15 cellular contexts compared by ENCODE assay signal in genomic region chr7:149469806-149470205, GRCh38. TPM values are rescaled to one million over a fixed set of nuclear protein-coding genes. Genes with fewer than 3 reads are reported as not detected.
DNase-seq lines count a peak whose midpoint lies in the region; ATAC-seq and TF ChIP-seq lines count a peak whose summit lies in the region.
"Had no signal": no experiment of that assay in that cellular context is flagged by ENCODE, and none has a peak within 500 bp of the region (broad histone marks: within the 10 kb centered on the region; RNA-seq: fewer than 3 reads in every experiment).

No MANE protein-coding gene starts in this region.

- H2BK5ac ChIP-seq in neuronal stem cell (ENCODE audit: low read length): no peak overlapping the region

- peaks cover 4% of the 10 kb centered on the region for H3K79me1 ChIP-seq in neuronal stem cell (ENCODE audit: low read depth, low read length)

- no peak overlapping the region for H3K4ac ChIP-seq in neuronal stem cell (ENCODE audit: low read length)

- peak overlapping the region; percentile 11 for H3K23ac ChIP-seq in neuronal stem cell (ENCODE audit: low read depth, low read length, poor library complexity)

- ATAC-seq in Panc1: peak; percentile 31; the same call in 1 of the 2 replicates
- peak; percentile 18 for ATAC-seq in upper lobe of right lung
- no peak for ATAC-seq in aorta (ENCODE audit: low FRiP score)
- ATAC-seq in HG03039 (IDR thresholded peaks at IDR 0.05; ENCODE audit: unreplicated experiment): no peak

- H3K4me3 Mint-ChIP-seq in activated CD4-positive, alpha-beta T cell treated with anti-CD3 and anti-CD28 coated beads, Interleukin-2, amount 10 ng/mL, durations not matched to agents 24 days and 14 days: no peak overlapping the region
- H3K4me3 Mint-ChIP-seq: CD8-positive, alpha-beta memory T cell; HFFc6 had no signal

- no peak overlapping the region for H3K9ac ChIP-seq in neuronal stem cell (ENCODE audit: low read depth, low read length, poor library complexity)
- H3K9ac ChIP-seq: BLaER1 had no signal

- POLR2A ChIA-PET in Panc1 (lab: Charles Lee): no interaction called here

- H3K27ac ChIP-seq in Panc1 (ENCODE audit: low read length): no peak overlapping the region
- H3K27ac ChIP-seq in neuronal stem cell (replicated peaks; ENCODE audit: low read length): no peak overlapping the region
- no peak overlapping the region for H3K27ac ChIP-seq in upper lobe of right lung
- H3K27ac ChIP-seq in aorta (ENCODE audit: low read depth in 1 of 2, low read length in 2 of 2): no peak overlapping the region
- H3K27ac ChIP-seq: BLaER1 had no signal

- H2BK12ac ChIP-seq in neuronal stem cell (ENCODE audit: low read length): no peak overlapping the region

- peaks cover 12% of the 10 kb centered on the region for H3K27me3 Mint-ChIP-seq in activated CD4-positive, alpha-beta T cell treated with anti-CD3 and anti-CD28 coated beads, Interleukin-2, amount 10 ng/mL, durations not matched to agents 24 days and 14 days

- BruUV-seq in Panc1 (replicated peaks; lab: Mats Ljungman, UMichigan): no TSS peak

- TF ChIP-seq CTCF in Panc1 (IDR thresholded peaks at IDR 0.05) (no peak), upper lobe of right lung (IDR thresholded peaks at IDR 0.05) (no peak)

- H2AK5ac ChIP-seq in neuronal stem cell (ENCODE audit: low read depth, low read length): no peak overlapping the region

- no peak overlapping the region for H3K18ac ChIP-seq in neuronal stem cell (ENCODE audit: low read length)

- H3K36me3 Mint-ChIP-seq in activated CD4-positive, alpha-beta T cell treated with anti-CD3 and anti-CD28 coated beads, Interleukin-2, amount 10 ng/mL, durations not matched to agents 24 days and 14 days (ENCODE audit: low read depth): peaks cover 31% of the 10 kb centered on the region

- peaks cover 5% of the 10 kb centered on the region for H3K9me3 Mint-ChIP-seq in activated CD4-positive, alpha-beta T cell treated with anti-CD3 and anti-CD28 coated beads, Interleukin-2, amount 10 ng/mL, durations not matched to agents 24 days and 14 days

- no peak overlapping the region for H3K4me2 ChIP-seq in neuronal stem cell (ENCODE audit: insufficient read depth, low read length, poor library complexity, severe bottlenecking)
- H3K4me2 ChIP-seq: BLaER1 had no signal

- no peak overlapping the region for H3K4me3 ChIP-seq in Panc1 (ENCODE audit: low read depth in 2 of 2, low read length in 2 of 2)
- H3K4me3 ChIP-seq in neuronal stem cell (ENCODE audit: low read length in 2 of 2): no peak overlapping the region
- no peak overlapping the region for H3K4me3 ChIP-seq in upper lobe of right lung
- no peak overlapping the region for H3K4me3 ChIP-seq in aorta (ENCODE audit: low read length in 2 of 2)
- H3K4me3 ChIP-seq: BLaER1 had no signal

- H2BK15ac ChIP-seq in neuronal stem cell (ENCODE audit: low read length): no peak overlapping the region

- H3K4me1 ChIP-seq in Panc1 (ENCODE audit: control insufficient read depth, insufficient read depth, low read length): no peaks in the 10 kb centered on the region
- no peaks in the 10 kb centered on the region for H3K4me1 ChIP-seq in neuronal stem cell (ENCODE audit: control insufficient read depth in 2 of 2, insufficient read depth in 1 of 2, low read depth in 1 of 2, low read length in 2 of 2)
- H3K4me1 ChIP-seq in upper lobe of right lung: no peaks in the 10 kb centered on the region
- H3K4me1 ChIP-seq in aorta (ENCODE audit: control insufficient read depth in 1 of 2, insufficient read depth in 2 of 2, low read length in 2 of 2): no peaks in the 10 kb centered on the region
- H3K4me1 ChIP-seq: Caco-2 had no signal

- no peak overlapping the region for H4K91ac ChIP-seq in neuronal stem cell (ENCODE audit: low read depth, low read length, poor library complexity)

- no CpG with 5 or more reads among the region's 8 CpGs for WGBS in neuronal stem cell (ENCODE audit: extremely low coverage in 2 of 2, insufficient read length in 2 of 2, insufficient replicate concordance in 1 of 2), 2 donors
- 91 to 93% methylated on average over 8 of the region's 8 CpGs for WGBS in aorta, 2 donors

- DNase-seq in activated CD4-positive, alpha-beta T cell treated with anti-CD3 and anti-CD28 coated beads, Interleukin-2, amount 10 ng/mL, durations not matched to agents 24 days and 14 days: peak; percentile 39
- DNase-seq in activated CD4-positive, alpha-beta T cell treated with anti-CD3 and anti-CD28 coated beads, Interleukin-2, amount 50 U/mL, for 1 hour: no peak
- DNase-seq in Panc1 (ENCODE audit: low read depth, low spot score) (no peak), neuronal stem cell (ENCODE audit: low spot score) (no peak), upper lobe of right lung (no peak), aorta (no peak)
- DNase-seq: 8988T; AML-193; Caco-2; CD8-positive, alpha-beta memory T cell; GF-D8; HCEC 1CT; HFFc6 had no signal

- H3K27me3 ChIP-seq in Panc1 (ENCODE audit: control insufficient read depth, insufficient read depth, low read length) (no peaks in the 10 kb centered on the region), neuronal stem cell (ENCODE audit: control insufficient read depth in 3 of 3, insufficient read depth in 3 of 3, low read depth in 1 of 3, low read length in 3 of 3) (no peaks in the 10 kb centered on the region), upper lobe of right lung (no peaks in the 10 kb centered on the region), aorta (ENCODE audit: control insufficient read depth in 1 of 2, insufficient read depth in 2 of 2, low read length in 1 of 2) (no peaks in the 10 kb centered on the region)
- H3K27me3 ChIP-seq: BLaER1 had no signal

- no peak overlapping the region for H3K27ac Mint-ChIP-seq in activated CD4-positive, alpha-beta T cell treated with anti-CD3 and anti-CD28 coated beads, Interleukin-2, amount 10 ng/mL, durations not matched to agents 24 days and 14 days
- H3K27ac Mint-ChIP-seq: HFFc6 had no signal

- no peaks in the 10 kb centered on the region for H3K4me1 Mint-ChIP-seq in activated CD4-positive, alpha-beta T cell treated with anti-CD3 and anti-CD28 coated beads, Interleukin-2, amount 10 ng/mL, durations not matched to agents 24 days and 14 days
- H3K4me1 Mint-ChIP-seq: CD8-positive, alpha-beta memory T cell had no signal

- H2AFZ ChIP-seq in neuronal stem cell (ENCODE audit: low read length): no peak overlapping the region

- H4K8ac ChIP-seq in neuronal stem cell (ENCODE audit: low read depth, low read length): no peak overlapping the region

- no peak overlapping the region for H2BK120ac ChIP-seq in neuronal stem cell (ENCODE audit: low read depth, low read length)

- peaks cover 6% of the 10 kb centered on the region for H3K36me3 ChIP-seq in Panc1 (ENCODE audit: control insufficient read depth, insufficient read depth, low read length)
- peaks cover 18 to 35% of the 10 kb centered on the region in 2 donors for H3K36me3 ChIP-seq in neuronal stem cell (replicated peaks in 1 of 2; ENCODE audit: control insufficient read depth in 2 of 2, insufficient read depth in 2 of 2, low read length in 2 of 2)
- peaks cover 20% of the 10 kb centered on the region for H3K36me3 ChIP-seq in upper lobe of right lung
- H3K36me3 ChIP-seq in aorta (ENCODE audit: control insufficient read depth in 1 of 2, insufficient read depth in 2 of 2, low read length in 1 of 2): peaks cover 0 to 5% of the 10 kb centered on the region in 2 donors

- H3K9me3 ChIP-seq in Panc1 (ENCODE audit: control insufficient read depth, insufficient read depth, low read depth, low read length): peaks cover 8% of the 10 kb centered on the region; the same call in 1 of the 2 replicates
- peaks cover 7 to 21% of the 10 kb centered on the region in 2 donors for H3K9me3 ChIP-seq in neuronal stem cell (replicated peaks in 1 of 2; ENCODE audit: control insufficient read depth in 2 of 2, insufficient read depth in 1 of 2, low read depth in 1 of 2, low read length in 2 of 2)
- no peaks in the 10 kb centered on the region for H3K9me3 ChIP-seq in upper lobe of right lung
- no peaks in the 10 kb centered on the region for H3K9me3 ChIP-seq in aorta (ENCODE audit: control insufficient read depth, low read length)

- intact Hi-C loops in activated CD4-positive, alpha-beta T cell treated with anti-CD3 and anti-CD28 coated beads, Interleukin-2, amount 10 ng/mL, durations not matched to agents 24 days and 14 days (cut with micrococcal nuclease): no loop called here
- intact Hi-C loops in Panc1 (cut with micrococcal nuclease; ENCODE audit: unreplicated experiment): no loop called here
- intact Hi-C loops in upper lobe of right lung (cut with DNase I): no loop called here
- intact Hi-C loops in aorta (cut with DNase I): no loop called here

- in situ Hi-C loops in Panc1 (cut with HindIII; ENCODE audit: low pct_unique_long_range_greater_than_20kb, low sequenced_read_pairs): no loop called here

- no peak overlapping the region for H3K14ac ChIP-seq in neuronal stem cell (ENCODE audit: low read length)

- CTCF ChIA-PET in Panc1 (lab: Charles Lee): no interaction called here

RNA-seq across cellular contexts. Expression of gene ZNF777, which starts 8.9 kb away (rescaled TPM):
- total RNA-seq in activated CD4-positive, alpha-beta T cell treated with anti-CD3 and anti-CD28 coated beads, Interleukin-2, amount 10 ng/mL, durations not matched to agents 24 days and 14 days: 18.2 and 19.2 TPM in 2 replicates
- total RNA-seq in Panc1 (2021; ENCODE audit: unreplicated experiment) (17.4 TPM), upper lobe of right lung (11.3 TPM), aorta (1 to 10 TPM; 7.8 to 9.4 TPM)
- 18.8 TPM for polyA plus RNA-seq in Panc1 (2012; ENCODE audit: insufficient read length)
- polyA plus RNA-seq in neuronal stem cell (2013, experiment 1 of 2): 11.3 TPM
- 10.9 TPM for polyA plus RNA-seq in neuronal stem cell (2013, experiment 2 of 2)
- 1 to 10 TPM; 4.0 to 6.9 TPM for polyA plus RNA-seq in aorta

RNA-seq across cellular contexts. Expression of gene ZNF746, which starts 27.8 kb away (rescaled TPM):
- total RNA-seq in activated CD4-positive, alpha-beta T cell treated with anti-CD3 and anti-CD28 coated beads, Interleukin-2, amount 10 ng/mL, durations not matched to agents 24 days and 14 days: 23.3 and 24.8 TPM in 2 replicates
- 22.2 TPM for total RNA-seq in Panc1 (2021; ENCODE audit: unreplicated experiment)
- polyA plus RNA-seq in Panc1 (2012; ENCODE audit: insufficient read length): 19.0 TPM
- polyA plus RNA-seq in neuronal stem cell (2013, experiment 1 of 2): 11.3 TPM
- polyA plus RNA-seq in neuronal stem cell (2013, experiment 2 of 2): 11.9 TPM
- 17.0 TPM for total RNA-seq in upper lobe of right lung
- 10 to 100 TPM; 16.7 to 23.5 TPM for total RNA-seq in aorta
- 1 to 10 TPM; 2.9 to 8.8 TPM for polyA plus RNA-seq in aorta

Comparison
In these comparisons a context has a peak if more than half of its experiments do, and no peak if none do; other contexts are left out.
1. ATAC-seq: peak in Panc1 (single experiment) and upper lobe of right lung (single experiment); none in aorta (single experiment) and HG03039 (single experiment).